Comparison of ENCODE assay signal across 8 cellular contexts in genomic region chr3:138774529-138775253, GRCh38.
DNase-seq lines count a peak whose midpoint lies in the region; ATAC-seq and TF ChIP-seq lines count a peak whose summit lies in the region.

No MANE protein-coding gene starts in this region.

- peaks cover 39% of the 10 kb centered on the region for H4K20me1 ChIP-seq in BLaER1

- H3K27me3 ChIP-seq in BLaER1 (no peaks in the 10 kb centered on the region), MG63 (no peaks in the 10 kb centered on the region), muscle layer of duodenum (ENCODE audit: low read depth, low read length) (no peaks in the 10 kb centered on the region)

- H3K4me1 ChIP-seq in BLaER1 (peaks cover 11% of the 10 kb centered on the region; the same call in 1 of the 2 replicates), muscle layer of duodenum (ENCODE audit: control insufficient read depth in 1 of 2, insufficient read depth in 2 of 2, low read length in 2 of 2) (peaks cover 0 to 20% of the 10 kb centered on the region in 2 donors)

- no peak overlapping the region for H3K4me3 ChIP-seq in BLaER1
- H3K4me3 ChIP-seq in MG63: no peak overlapping the region
- no peak overlapping the region for H3K4me3 ChIP-seq in epithelial cell of esophagus (ENCODE audit: low read length)
- no peak overlapping the region for H3K4me3 ChIP-seq in muscle layer of duodenum (ENCODE audit: low read depth in 1 of 2, low read length in 2 of 2)

- no peak overlapping the region for H3K4me2 ChIP-seq in BLaER1

- TF ChIP-seq CTCF in epithelial cell of esophagus (IDR thresholded peaks at IDR 0.05; ENCODE audit: insufficient read depth, low read depth, low read length, missing control alignments): no peak

- H3K27ac ChIP-seq in BLaER1: no peak overlapping the region
- H3K27ac ChIP-seq in muscle layer of duodenum (ENCODE audit: low read length): peak overlapping the region; percentile 11

- H3K36me3 ChIP-seq in BLaER1 (peaks cover 41% of the 10 kb centered on the region), MG63 (0 out of 2 replicates have a peak, but pooled peaks cover 2% of the 10 kb centered on the region), muscle layer of duodenum (ENCODE audit: control insufficient read depth in 1 of 2, insufficient read depth in 2 of 2, low read length in 2 of 2) (no peaks in the 10 kb centered on the region)

- H3K9me3 ChIP-seq in BLaER1 (peaks cover 27% of the 10 kb centered on the region), MG63 (no peaks in the 10 kb centered on the region), muscle layer of duodenum (ENCODE audit: control insufficient read depth in 1 of 2, low read length in 2 of 2) (no peaks in the 10 kb centered on the region)

- DNase-seq in MG63 (peak; percentile 90), SHP77 (lab: John Stamatoyannopoulos, UW) (peak; percentile 74 to 86), epithelial cell of esophagus (ENCODE audit: low read depth) (peak; percentile 99), cortex of kidney (lab: John Stamatoyannopoulos, UW) (no peak)
- no peak for DNase-seq in activated CD8-positive, alpha-beta memory T cell treated with anti-CD3 and anti-CD28 coated beads for 24 hours

- H3K9ac ChIP-seq in BLaER1: 0 out of 2 replicates have a peak overlapping the region, but pooled peaks have one; percentile 28

- peak; percentile 81 for ATAC-seq in GM19463 (IDR thresholded peaks at IDR 0.05; ENCODE audit: unreplicated experiment)

Comparison
In these comparisons a context has a peak if more than half of its experiments do, and no peak if none do; other contexts are left out.
1. DNase-seq: peak in MG63 (single experiment), SHP77 (2 of 2) and epithelial cell of esophagus (single experiment); none in cortex of kidney (single experiment) and activated CD8-positive, alpha-beta memory T cell treated with anti-CD3 and anti-CD28 coated beads for 24 hours (single experiment).